Comparison of ENCODE assay signal across 1 cellular context in genomic region chr3:65891477-65891876, GRCh38.
TF ChIP-seq lines count a peak whose summit lies in the region.

No MANE protein-coding gene starts in this region.

TF ChIP-seq in H1, 55 proteins besides CTCF, POLR2A, EP300 and RAD21:
- TF ChIP-seq NANOG (IDR thresholded peaks at IDR 0.05; ENCODE audit: insufficient read depth, low read depth, low read length, poor library complexity, severe bottlenecking) (peak; percentile 13), POU5F1 (IDR thresholded peaks at IDR 0.05; ENCODE audit: low read depth, low read length) (peak; percentile 95)
